26 cellular contexts compared by ENCODE assay signal in genomic region chr2:28525481-28525880, GRCh38. TPM values are rescaled to one million over a fixed set of nuclear protein-coding genes. Genes with fewer than 3 reads are reported as not detected.
A peak's percentile ranks its signal among the peaks of the same experiment; 100 is the strongest.
DNase-seq lines count a peak whose midpoint lies in the region; ATAC-seq, FAIRE-seq and TF ChIP-seq lines count a peak whose summit lies in the region.
"Had no signal": no experiment of that assay in that cellular context is flagged by ENCODE, and none has a peak within 500 bp of the region (broad histone marks: within the 10 kb centered on the region; RNA-seq: fewer than 3 reads in every experiment).

No MANE protein-coding gene starts in this region.

- ATAC-seq in omental fat pad (ENCODE audit: low FRiP score) (peak; percentile 22), pancreas (no peak)
- ATAC-seq: GM12878 had no signal

- H3K9me3 ChIP-seq in esophagus muscularis mucosa (no peaks in the 10 kb centered on the region), pancreas (no peaks in the 10 kb centered on the region)
- H3K9me3 ChIP-seq: BE2C, BLaER1 had no signal

- H3K27me3 ChIP-seq in esophagus muscularis mucosa (peaks cover 0 to 40% (median 2%) of the 10 kb centered on the region in 4 donors), pancreas (no peaks in the 10 kb centered on the region)
- H3K27me3 ChIP-seq: BE2C, BLaER1 had no signal

- intact Hi-C loops in esophagus muscularis mucosa (cut with DNase I) (no loop called here), pancreas (cut with DNase I) (no loop called here)

- TF ChIP-seq CTCF in esophagus muscularis mucosa (IDR thresholded peaks at IDR 0.05) (no peak), omental fat pad (IDR thresholded peaks at IDR 0.05) (no peak), pancreas (IDR thresholded peaks at IDR 0.05) (no peak)

- WGBS in esophagus muscularis mucosa, result 95% methylated on average over 2 of the region's 2 CpGs
- WGBS in pancreas, 2 donors, result 99 to 100% methylated on average over 2 of the region's 2 CpGs

- FAIRE-seq in pancreas (lab: Jason Lieb, UNC), result no peak
- FAIRE-seq: A204.1, GM12878, GM12892, GM18507 had no signal

- H3K36me3 ChIP-seq in esophagus muscularis mucosa, result no peaks in the 10 kb centered on the region
- no peaks in the 10 kb centered on the region for H3K36me3 ChIP-seq in pancreas
- H3K36me3 ChIP-seq: BE2C, BLaER1 had no signal

- no peak for TF ChIP-seq POLR2A in esophagus muscularis mucosa (IDR thresholded peaks at IDR 0.05; ENCODE audit: low read depth)

- peak; percentile 40 for DNase-seq in activated CD8-positive, alpha-beta memory T cell treated with anti-CD3 and anti-CD28 coated beads for 24 hours
- DNase-seq in activated CD8-positive, alpha-beta memory T cell treated with anti-CD3 and anti-CD28 coated beads, Interleukin-2, amount 50 U/mL, for 48 hours, result no peak
- DNase-seq in esophagus muscularis mucosa (ENCODE audit: extremely low spot score), result peak; percentile 66
- DNase-seq in omental fat pad (ENCODE audit: low spot score), result no peak
- no peak for DNase-seq in activated naive CD4-positive, alpha-beta T cell treated with Interleukin-2 at 50 U/mL for 16 hours
- DNase-seq in pancreas, result no peak
- no peak for DNase-seq in stimulated activated CD4-positive, alpha-beta T cell treated with anti-CD3 and anti-CD28 coated beads, Interleukin-4, amount 100 ng/mL, for 24 hours
- DNase-seq: 8988T; ACHN; BE2C; C1 segment of cervical spinal cord; CD4-positive, alpha-beta memory T cell; CD4-positive, CD25-positive, alpha-beta regulatory T cell; CD8-positive, alpha-beta memory T cell; COR-L47; DMS 273 treated with DMSO at 0.1 percent for 48 hours; DMS153; DMS79; DND-41; EL; GDM1 had no signal

- no peak for TF ChIP-seq EP300 in esophagus muscularis mucosa (IDR thresholded peaks at IDR 0.05)

- H3K4me3 ChIP-seq in esophagus muscularis mucosa (no peak overlapping the region), pancreas (no peak overlapping the region)
- H3K4me3 ChIP-seq: BLaER1, GM12878 had no signal

- H3K4me1 ChIP-seq in esophagus muscularis mucosa (peaks cover 0 to 7% (median 1%) of the 10 kb centered on the region in 4 donors), pancreas (no peaks in the 10 kb centered on the region)
- H3K4me1 ChIP-seq: BE2C had no signal

- no peak overlapping the region for H3K27ac ChIP-seq in esophagus muscularis mucosa (replicated peaks in 1 of 4)
- no peak overlapping the region for H3K27ac ChIP-seq in pancreas
- H3K27ac ChIP-seq: BLaER1 had no signal

RNA-seq across cellular contexts. Expression of gene PLB1, which starts 29.6 kb away (rescaled TPM):
- total RNA-seq in esophagus muscularis mucosa, result 10 to 100 TPM in 1 of 4 donors, 1 to 10 TPM in 3; 2.5 to 11.1 (median 7.7) TPM
- 10 to 100 TPM in 2 of 4 donors, 1 to 10 TPM in 2; 6.3 to 15.4 (median 10.9) TPM for total RNA-seq in omental fat pad
- 1 to 10 TPM in 3 of 6 donors, under 1 TPM in 3; 0.16 to 2.4 (median 0.76) TPM for total RNA-seq in pancreas
- 1 to 10 TPM in 1 of 2 donors, under 1 TPM in 1; 0.80 to 1.4 TPM for polyA plus RNA-seq in pancreas

Comparison
In these comparisons a context has a peak if more than half of its experiments do, and no peak if none do; other contexts are left out.
1. DNase-seq: peak in activated CD8-positive, alpha-beta memory T cell treated with anti-CD3 and anti-CD28 coated beads for 24 hours (single experiment) and esophagus muscularis mucosa (single experiment); none in activated CD8-positive, alpha-beta memory T cell treated with anti-CD3 and anti-CD28 coated beads, Interleukin-2, amount 50 U/mL, for 48 hours (single experiment), omental fat pad (single experiment), activated naive CD4-positive, alpha-beta T cell treated with Interleukin-2 at 50 U/mL for 16 hours (single experiment), pancreas (0 of 6) and stimulated activated CD4-positive, alpha-beta T cell treated with anti-CD3 and anti-CD28 coated beads, Interleukin-4, amount 100 ng/mL, for 24 hours (single experiment).